ENCODE assay signal across 21 cellular contexts in genomic region chr7:3787717-3788311, GRCh38.
DNase-seq lines count a peak whose midpoint lies in the region; ATAC-seq and TF ChIP-seq lines count a peak whose summit lies in the region.
"Had no signal": no experiment of that assay in that cellular context is flagged by ENCODE, and none has a peak within 500 bp of the region (broad histone marks: within the 10 kb centered on the region; RNA-seq: fewer than 3 reads in every experiment).

No MANE protein-coding gene starts in this region.

- H3K4me3 Mint-ChIP-seq in MCF 10A (ENCODE audit: unreplicated experiment): no peak overlapping the region
- H3K4me3 Mint-ChIP-seq: activated naive CD8-positive, alpha-beta T cell treated with anti-CD3 and anti-CD28 coated beads for 36 hours had no signal

- peak in 1 of 2 donors; percentile 8 for TF ChIP-seq POLR2A in thyroid gland (IDR thresholded peaks at IDR 0.05)

- H3K4me1 ChIP-seq in thyroid gland: peaks cover 0 to 9% of the 10 kb centered on the region in 2 donors
- H3K4me1 ChIP-seq: gastrocnemius medialis, Peyer's patch had no signal

- no peak for TF ChIP-seq CTCF in MCF 10A (IDR thresholded peaks at IDR 0.05; ENCODE audit: unreplicated experiment)
- no peak for TF ChIP-seq CTCF in brain microvascular endothelial cell (IDR thresholded peaks at IDR 0.05; ENCODE audit: low read depth, low read length, missing control alignments)
- no peak for TF ChIP-seq CTCF in thyroid gland (IDR thresholded peaks at IDR 0.05)

- H3K9me3 Mint-ChIP-seq in MCF 10A (ENCODE audit: unreplicated experiment): no peaks in the 10 kb centered on the region
- H3K9me3 Mint-ChIP-seq: activated naive CD8-positive, alpha-beta T cell treated with anti-CD3 and anti-CD28 coated beads for 36 hours had no signal

- peaks cover 69% of the 10 kb centered on the region for H3K27me3 Mint-ChIP-seq in MCF 10A (ENCODE audit: insufficient read depth, unreplicated experiment)

- no peaks in the 10 kb centered on the region for H3K4me1 Mint-ChIP-seq in MCF 10A (ENCODE audit: insufficient read depth, unreplicated experiment)
- H3K4me1 Mint-ChIP-seq: activated naive CD8-positive, alpha-beta T cell treated with anti-CD3 and anti-CD28 coated beads for 36 hours had no signal

- BruUV-seq in MCF 10A (replicated peaks; lab: Mats Ljungman, UMichigan): no TSS peak

- CTCF ChIA-PET in MCF 10A (lab: Yijun Ruan, JAX): interaction anchor here (0.6 kb wide), 2 partner anchors 9 to 579 kb away, joined by 3 read pairs; no protein-coding TSS in a partner anchor

- no peaks in the 10 kb centered on the region for H3K9me3 ChIP-seq in thyroid gland
- H3K9me3 ChIP-seq: gastrocnemius medialis, Peyer's patch, SK-N-SH had no signal

- no peaks in the 10 kb centered on the region for H3K36me3 Mint-ChIP-seq in MCF 10A (ENCODE audit: insufficient read depth, unreplicated experiment)
- H3K36me3 Mint-ChIP-seq: activated naive CD8-positive, alpha-beta T cell treated with anti-CD3 and anti-CD28 coated beads for 36 hours had no signal

- in situ Hi-C loops in T47D (cut with HindIII; ENCODE audit: low pct_unique_long_range_greater_than_20kb, low sequenced_read_pairs) (no loop called here), brain microvascular endothelial cell (cut with HindIII; ENCODE audit: low pct_ligation_motif_present, low sequenced_read_pairs) (no loop called here)

- intact Hi-C loops in MCF 10A (cut with micrococcal nuclease) (no loop called here), thyroid gland (cut with DNase I) (no loop called here)

- H3K27me3 ChIP-seq in brain microvascular endothelial cell (replicated peaks) (no peaks in the 10 kb centered on the region), thyroid gland (no peaks in the 10 kb centered on the region)
- H3K27me3 ChIP-seq: Peyer's patch had no signal

- H3K27ac ChIP-seq in brain microvascular endothelial cell (no peak overlapping the region), thyroid gland (no peak overlapping the region)
- H3K27ac ChIP-seq: gastrocnemius medialis, Peyer's patch had no signal

- no peak overlapping the region for H3K4me3 ChIP-seq in brain microvascular endothelial cell (ENCODE audit: low read depth, low read length)
- H3K4me3 ChIP-seq in thyroid gland (replicated peaks in 1 of 3): no peak overlapping the region
- H3K4me3 ChIP-seq: gastrocnemius medialis, Peyer's patch had no signal

- H3K36me3 ChIP-seq in brain microvascular endothelial cell (replicated peaks) (no peaks in the 10 kb centered on the region), thyroid gland (no peaks in the 10 kb centered on the region)
- H3K36me3 ChIP-seq: gastrocnemius medialis, Peyer's patch had no signal

- 19 to 31% methylated on average over 16 of the region's 16 CpGs for WGBS in thyroid gland, 2 donors

- no peak for ATAC-seq in GM21526 (IDR thresholded peaks at IDR 0.05; ENCODE audit: low FRiP score, unreplicated experiment)
- ATAC-seq: activated CD4-positive, CD25-positive, alpha-beta regulatory T cell treated with anti-CD3 and anti-CD28 coated beads, Interleukin-2, amount 50 U/mL, for 24 hours; gastrocnemius medialis; left colon had no signal

- DNase-seq in T47D (ENCODE audit: low read depth in 1 of 2, low spot score in 1 of 2): peak; percentile 10 to 36
- no peak for DNase-seq in MCF 10A (ENCODE audit: unreplicated experiment)
- peak; percentile 1 for DNase-seq in brain microvascular endothelial cell
- peak; percentile 15 for DNase-seq in medulla oblongata (ENCODE audit: extremely low spot score)
- peak; percentile 69 to 71 for DNase-seq in thyroid gland
- DNase-seq in NK-92 (lab: John Stamatoyannopoulos, UW; ENCODE audit: unreplicated experiment): no peak
- no peak for DNase-seq in stimulated activated CD4-positive, alpha-beta T cell treated with anti-CD3 and anti-CD28 coated beads, Interleukin-2, amount 100 ng/mL, for 48 hours
- DNase-seq: activated naive CD8-positive, alpha-beta T cell treated with anti-CD3 and anti-CD28 coated beads for 36 hours; C1 segment of cervical spinal cord; cortex of kidney; gastrocnemius medialis; GDM1; Karpas-422; NCI-H1105 treated with DMSO at 0.1 percent for 48 hours; NCI-H69; Peyer's patch; SK-N-SH; T-helper 9 cell had no signal

- POLR2A ChIA-PET in MCF 10A (lab: Yijun Ruan, JAX): no interaction called here

- no peak overlapping the region for H3K27ac Mint-ChIP-seq in MCF 10A (ENCODE audit: low read depth, unreplicated experiment)
- H3K27ac Mint-ChIP-seq: activated naive CD8-positive, alpha-beta T cell treated with anti-CD3 and anti-CD28 coated beads for 36 hours had no signal

Comparison
In these comparisons a context has a peak if more than half of its experiments do, and no peak if none do; other contexts are left out.
1. DNase-seq: peak in T47D (2 of 2), brain microvascular endothelial cell (single experiment), medulla oblongata (single experiment) and thyroid gland (2 of 2); none in MCF 10A (single experiment), NK-92 (single experiment) and stimulated activated CD4-positive, alpha-beta T cell treated with anti-CD3 and anti-CD28 coated beads, Interleukin-2, amount 100 ng/mL, for 48 hours (0 of 2).